Comparison of ENCODE assay signal across 22 cellular contexts in genomic region chr7:37385787-37386186, GRCh38.
DNase-seq lines count a peak whose midpoint lies in the region; ATAC-seq and TF ChIP-seq lines count a peak whose summit lies in the region.
"Had no signal": no experiment of that assay in that cellular context is flagged by ENCODE, and none has a peak within 500 bp of the region (broad histone marks: within the 10 kb centered on the region; RNA-seq: fewer than 3 reads in every experiment).

No MANE protein-coding gene starts in this region.

- H3K4me3 Mint-ChIP-seq in naive B cell, result peak overlapping the region in 1 of 8 donors; percentile 64
- H3K4me3 Mint-ChIP-seq: nephron had no signal

- ATAC-seq in naive B cell (ENCODE audit: low read depth in 2 of 2), result peak; percentile 25 to 57
- no peak for ATAC-seq in GM18870 (IDR thresholded peaks at IDR 0.05; ENCODE audit: unreplicated experiment)
- ATAC-seq in HG02763 (IDR thresholded peaks at IDR 0.05; ENCODE audit: unreplicated experiment), result no peak
- no peak for ATAC-seq in GM18517 (IDR thresholded peaks at IDR 0.05; ENCODE audit: unreplicated experiment)

- H3K27me3 ChIP-seq in HL-60 (ENCODE audit: insufficient read depth, poor library complexity, severe bottlenecking), result no peaks in the 10 kb centered on the region
- H3K27me3 ChIP-seq: MG63, SJCRH30 had no signal

- peak; percentile 23 to 38 for DNase-seq in AML-193 (lab: John Stamatoyannopoulos, UW)
- peak; percentile 48 to 83 for DNase-seq in HL-60 (ENCODE audit: low read depth in 1 of 2, low spot score in 1 of 2)
- peak; percentile 6 for DNase-seq in dermis blood vessel endothelial cell
- DNase-seq in naive B cell, result no peak
- DNase-seq in stimulated activated CD4-positive, alpha-beta T cell treated with anti-CD3 and anti-CD28 coated beads, Interleukin-2, amount 100 ng/mL, for 24 hours, result no peak
- DNase-seq: activated CD4-positive, alpha-beta T cell treated with anti-CD3 and anti-CD28 coated beads for 48 hours; activated CD8-positive, alpha-beta memory T cell treated with anti-CD3 and anti-CD28 coated beads, Interleukin-2, amount 50 U/mL, for 48 hours; amygdala; Caco-2; cortex of kidney; EL; MG63; NCI-H2081; NCI-H510A treated with DMSO at 0.1 percent for 48 hours; SJCRH30; stimulated activated CD4-positive, alpha-beta T cell treated with anti-CD3 and anti-CD28 coated beads, Interleukin-15, amount 100 ng/mL, for 24 hours had no signal

- no peak overlapping the region for H3K4me3 ChIP-seq in HL-60 (replicated peaks; ENCODE audit: insufficient read depth, low read length)
- H3K4me3 ChIP-seq: MG63, prostate gland, SJCRH30 had no signal

- no peaks in the 10 kb centered on the region for H3K27me3 Mint-ChIP-seq in naive B cell

- H3K9me3 Mint-ChIP-seq in naive B cell, result no peaks in the 10 kb centered on the region
- H3K9me3 Mint-ChIP-seq: nephron had no signal

- no peaks in the 10 kb centered on the region for H3K36me3 Mint-ChIP-seq in naive B cell

- peaks cover 15 to 46% (median 22%) of the 10 kb centered on the region in 3 donors for H3K4me1 Mint-ChIP-seq in naive B cell

- H3K27ac Mint-ChIP-seq in naive B cell, result peak overlapping the region in 3 of 6 donors; percentile 69 to 80 (median 78)

- TF ChIP-seq CTCF in HL-60 (IDR thresholded peaks at IDR 0.05; ENCODE audit: insufficient read depth, low read length), result no peak

- H3K27ac ChIP-seq in HL-60 (replicated peaks), result no peak overlapping the region
- H3K27ac ChIP-seq: epithelial cell of prostate, prostate gland, SJCRH30 had no signal

Comparison
In these comparisons a context has a peak if more than half of its experiments do, and no peak if none do; other contexts are left out.
1. DNase-seq: peak in AML-193 (2 of 2), HL-60 (2 of 2) and dermis blood vessel endothelial cell (single experiment); none in naive B cell (single experiment) and stimulated activated CD4-positive, alpha-beta T cell treated with anti-CD3 and anti-CD28 coated beads, Interleukin-2, amount 100 ng/mL, for 24 hours (0 of 2).
2. ATAC-seq: peak in naive B cell (2 of 2); none in GM18870 (single experiment), HG02763 (single experiment) and GM18517 (single experiment).